Comparison of ENCODE assay signal across 1 cellular context in genomic region chr11:106399624-106400023, GRCh38.
TF ChIP-seq lines count a peak whose summit lies in the region.

No MANE protein-coding gene starts in this region.

TF ChIP-seq in SK-N-SH treated with all-trans-retinoic acid at 6 μM for 48 hours, 23 proteins besides CTCF, POLR2A, EP300 and RAD21 (continued from another document):
- TF ChIP-seq, protein P1, sequence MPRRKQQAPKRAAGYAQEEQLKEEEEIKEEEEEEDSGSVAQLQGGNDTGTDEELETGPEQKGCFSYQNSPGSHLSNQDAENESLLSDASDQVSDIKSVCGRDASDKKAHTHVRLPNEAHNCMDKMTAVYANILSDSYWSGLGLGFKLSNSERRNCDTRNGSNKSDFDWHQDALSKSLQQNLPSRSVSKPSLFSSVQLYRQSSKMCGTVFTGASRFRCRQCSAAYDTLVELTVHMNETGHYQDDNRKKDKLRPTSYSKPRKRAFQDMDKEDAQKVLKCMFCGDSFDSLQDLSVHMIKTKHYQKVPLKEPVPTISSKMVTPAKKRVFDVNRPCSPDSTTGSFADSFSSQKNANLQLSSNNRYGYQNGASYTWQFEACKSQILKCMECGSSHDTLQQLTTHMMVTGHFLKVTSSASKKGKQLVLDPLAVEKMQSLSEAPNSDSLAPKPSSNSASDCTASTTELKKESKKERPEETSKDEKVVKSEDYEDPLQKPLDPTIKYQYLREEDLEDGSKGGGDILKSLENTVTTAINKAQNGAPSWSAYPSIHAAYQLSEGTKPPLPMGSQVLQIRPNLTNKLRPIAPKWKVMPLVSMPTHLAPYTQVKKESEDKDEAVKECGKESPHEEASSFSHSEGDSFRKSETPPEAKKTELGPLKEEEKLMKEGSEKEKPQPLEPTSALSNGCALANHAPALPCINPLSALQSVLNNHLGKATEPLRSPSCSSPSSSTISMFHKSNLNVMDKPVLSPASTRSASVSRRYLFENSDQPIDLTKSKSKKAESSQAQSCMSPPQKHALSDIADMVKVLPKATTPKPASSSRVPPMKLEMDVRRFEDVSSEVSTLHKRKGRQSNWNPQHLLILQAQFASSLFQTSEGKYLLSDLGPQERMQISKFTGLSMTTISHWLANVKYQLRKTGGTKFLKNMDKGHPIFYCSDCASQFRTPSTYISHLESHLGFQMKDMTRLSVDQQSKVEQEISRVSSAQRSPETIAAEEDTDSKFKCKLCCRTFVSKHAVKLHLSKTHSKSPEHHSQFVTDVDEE (CRISPR knock-in tag; IDR thresholded peaks at IDR 0.05), result no peak
- TF ChIP-seq BACH2 (CRISPR knock-in tag; IDR thresholded peaks at IDR 0.05; ENCODE audit: borderline replicate concordance) (no peak), PATZ1 (CRISPR knock-in tag; IDR thresholded peaks at IDR 0.05; ENCODE audit: borderline replicate concordance) (no peak)
- TF ChIP-seq, protein P2, sequence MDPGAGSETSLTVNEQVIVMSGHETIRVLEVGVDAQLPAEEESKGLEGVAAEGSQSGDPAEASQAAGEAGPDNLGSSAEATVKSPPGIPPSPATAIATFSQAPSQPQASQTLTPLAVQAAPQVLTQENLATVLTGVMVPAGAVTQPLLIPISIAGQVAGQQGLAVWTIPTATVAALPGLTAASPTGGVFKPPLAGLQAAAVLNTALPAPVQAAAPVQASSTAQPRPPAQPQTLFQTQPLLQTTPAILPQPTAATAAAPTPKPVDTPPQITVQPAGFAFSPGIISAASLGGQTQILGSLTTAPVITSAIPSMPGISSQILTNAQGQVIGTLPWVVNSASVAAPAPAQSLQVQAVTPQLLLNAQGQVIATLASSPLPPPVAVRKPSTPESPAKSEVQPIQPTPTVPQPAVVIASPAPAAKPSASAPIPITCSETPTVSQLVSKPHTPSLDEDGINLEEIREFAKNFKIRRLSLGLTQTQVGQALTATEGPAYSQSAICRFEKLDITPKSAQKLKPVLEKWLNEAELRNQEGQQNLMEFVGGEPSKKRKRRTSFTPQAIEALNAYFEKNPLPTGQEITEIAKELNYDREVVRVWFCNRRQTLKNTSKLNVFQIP (CRISPR knock-in tag; IDR thresholded peaks at IDR 0.05; ENCODE audit: borderline replicate concordance, low read depth), result no peak
